ENCODE assay signal across 10 cellular contexts in genomic region chr7:137985897-137986251, GRCh38. TPM values are rescaled to one million over a fixed set of nuclear protein-coding genes. Genes with fewer than 3 reads are reported as not detected.
DNase-seq lines count a peak whose midpoint lies in the region; ATAC-seq and TF ChIP-seq lines count a peak whose summit lies in the region.
"Had no signal": no experiment of that assay in that cellular context is flagged by ENCODE, and none has a peak within 500 bp of the region (broad histone marks: within the 10 kb centered on the region; RNA-seq: fewer than 3 reads in every experiment).

No MANE protein-coding gene starts in this region.

- WGBS in esophagus squamous epithelium, 2 donors = 90 to 92% methylated on average over 3 of the region's 3 CpGs

- TF ChIP-seq CTCF in esophagus squamous epithelium (IDR thresholded peaks at IDR 0.05) (no peak), Calu3 (IDR thresholded peaks at IDR 0.05; ENCODE audit: unreplicated experiment) (no peak)

- intact Hi-C loops in esophagus squamous epithelium (cut with DNase I) (no loop called here), Calu3 (cut with micrococcal nuclease; ENCODE audit: unreplicated experiment) (no loop called here)

- H3K9me3 Mint-ChIP-seq in Calu3 (ENCODE audit: low read depth, unreplicated experiment) = peaks cover 2% of the 10 kb centered on the region
- H3K9me3 Mint-ChIP-seq: immature natural killer cell had no signal

- H3K27ac Mint-ChIP-seq in Calu3 (ENCODE audit: unreplicated experiment) = no peak overlapping the region
- H3K27ac Mint-ChIP-seq: immature natural killer cell had no signal

- H3K9me3 ChIP-seq in esophagus squamous epithelium = peaks cover 0 to 6% (median 0%) of the 10 kb centered on the region in 3 donors

- no peaks in the 10 kb centered on the region for H3K27me3 ChIP-seq in ACC112 (ENCODE audit: insufficient read depth, low read length)
- no peaks in the 10 kb centered on the region for H3K27me3 ChIP-seq in esophagus squamous epithelium

- DNase-seq in esophagus squamous epithelium (lab: John Stamatoyannopoulos, UW) (no peak), NCI-H2029 treated with DMSO at 0.1 percent for 48 hours (lab: John Stamatoyannopoulos, UW) (no peak), Calu3 (no peak)
- DNase-seq in activated naive CD4-positive, alpha-beta T cell treated with anti-CD3 and anti-CD28 coated beads, Interleukin-2, amount 50 U/mL, for 16 hours = no peak
- DNase-seq in activated effector memory CD4-positive, alpha-beta T cell treated with Interleukin-2 at 50 U/mL for 16 hours = no peak
- DNase-seq: amniotic stem cell, immature natural killer cell had no signal

- ATAC-seq in GM19324 (IDR thresholded peaks at IDR 0.05; ENCODE audit: low FRiP score, unreplicated experiment) (peak; percentile 35), HG03039 (IDR thresholded peaks at IDR 0.05; ENCODE audit: unreplicated experiment) (peak; percentile 31)

- H3K4me1 ChIP-seq in ACC112 (ENCODE audit: control insufficient read depth, insufficient read depth, low read length, unreplicated experiment) (peaks cover 88% of the 10 kb centered on the region), esophagus squamous epithelium (peaks cover 20 to 87% (median 54%) of the 10 kb centered on the region in 3 donors)

- H3K4me3 ChIP-seq in ACC112 (ENCODE audit: low read depth, low read length) (no peak overlapping the region), esophagus squamous epithelium (no peak overlapping the region)

- H3K27ac ChIP-seq in ACC112 (ENCODE audit: low read depth, low read length) = peak overlapping the region; percentile 79
- H3K27ac ChIP-seq in esophagus squamous epithelium = peak overlapping the region in 3 of 4 donors; percentile 70 to 83 (median 81)

- no peak overlapping the region for H3K4me3 Mint-ChIP-seq in Calu3 (ENCODE audit: low read depth, unreplicated experiment)
- H3K4me3 Mint-ChIP-seq: immature natural killer cell had no signal

- H3K36me3 ChIP-seq in ACC112 (ENCODE audit: insufficient read depth, low read length) (peaks cover 11% of the 10 kb centered on the region; the same call in 1 of the 2 replicates), esophagus squamous epithelium (no peaks in the 10 kb centered on the region)

- no peaks in the 10 kb centered on the region for H3K36me3 Mint-ChIP-seq in Calu3 (ENCODE audit: insufficient read depth, unreplicated experiment)

- peaks cover 96% of the 10 kb centered on the region for H3K79me2 ChIP-seq in ACC112 (ENCODE audit: control insufficient read depth, insufficient read depth, low read length, unreplicated experiment)

- H3K27me3 Mint-ChIP-seq in Calu3 (ENCODE audit: unreplicated experiment) = no peaks in the 10 kb centered on the region

- no TSS peak for BruUV-seq in Calu3 (replicated peaks; lab: Mats Ljungman, UMichigan)

- CTCF ChIA-PET in Calu3 (lab: Charles Lee) = no interaction called here

- peaks cover 11% of the 10 kb centered on the region for H3K4me1 Mint-ChIP-seq in Calu3 (ENCODE audit: low read depth, unreplicated experiment)

- no peak overlapping the region for H2AFZ ChIP-seq in ACC112 (ENCODE audit: low read length, unreplicated experiment)

- no peak for TF ChIP-seq POLR2A in esophagus squamous epithelium (IDR thresholded peaks at IDR 0.05)

RNA-seq across cellular contexts. Expression of gene CREB3L2, which starts 16.0 kb away (rescaled TPM):
- total RNA-seq in esophagus squamous epithelium (10 to 100 TPM; 14.9 to 21.9 (median 17.3) TPM), Calu3 (2022) (34.5 and 39.9 TPM in 2 replicates)
